ENCODE assay signal across 19 cellular contexts in the genomic region with DNA sequence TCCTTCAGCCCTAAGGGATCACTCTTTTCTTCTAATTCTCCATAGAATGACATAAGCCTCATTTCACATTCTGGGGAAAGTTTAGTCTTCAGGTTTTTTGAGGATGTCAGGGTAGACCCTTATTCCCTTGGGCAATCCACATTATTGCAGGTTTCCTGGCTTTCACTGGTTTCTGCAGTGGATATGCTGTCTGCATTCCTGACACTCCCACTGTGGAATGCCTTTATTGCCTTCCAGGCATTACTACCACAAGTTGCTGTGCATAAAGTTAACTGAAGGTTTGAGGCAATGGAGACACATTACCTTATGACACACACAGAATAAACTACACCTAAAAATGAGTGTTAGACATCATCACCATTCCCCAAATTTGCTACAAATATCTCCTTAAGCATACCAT. TPM values are rescaled to one million over a fixed set of nuclear protein-coding genes. Genes with fewer than 3 reads are reported as not detected.
A peak's percentile ranks its signal among the peaks of the same experiment; 100 is the strongest.
DNase-seq lines count a peak whose midpoint lies in the region; ATAC-seq, FAIRE-seq and TF ChIP-seq lines count a peak whose summit lies in the region.
"Had no signal": no experiment of that assay in that cellular context is flagged by ENCODE, and none has a peak within 500 bp of the region (broad histone marks: within the 10 kb centered on the region; RNA-seq: fewer than 3 reads in every experiment).

No MANE protein-coding gene starts in this region.

- H3K4ac ChIP-seq in mesenchymal stem cell (ENCODE audit: low read depth in 1 of 2, low read length in 2 of 2): no peak overlapping the region

- no peak for TF ChIP-seq RAD21 in Ishikawa (IDR thresholded peaks at IDR 0.05; ENCODE audit: low read depth)

- H3K27me3 Mint-ChIP-seq in Caco-2 (ENCODE audit: insufficient read depth, unreplicated experiment): no peaks in the 10 kb centered on the region

- H3K4me3 ChIP-seq in Caco-2 (ENCODE audit: low read depth, low read length) (no peak overlapping the region), bronchial epithelial cell (ENCODE audit: low read depth, low read length) (no peak overlapping the region), mesenchymal stem cell (ENCODE audit: insufficient read depth in 1 of 2, low read depth in 1 of 2, low read length in 2 of 2) (no peak overlapping the region)
- H3K4me3 ChIP-seq: left lung, SJCRH30 had no signal

- no peak overlapping the region for H2AFZ ChIP-seq in mesenchymal stem cell (ENCODE audit: low read depth, low read length)

- H4K8ac ChIP-seq in mesenchymal stem cell (ENCODE audit: low read length): no peak overlapping the region

- H3K4me2 ChIP-seq in mesenchymal stem cell (ENCODE audit: low read length, poor library complexity, severe bottlenecking): no peak overlapping the region

- no peak overlapping the region for H3K27ac ChIP-seq in mesenchymal stem cell (ENCODE audit: low read length, poor library complexity, severe bottlenecking)
- H3K27ac ChIP-seq: brain microvascular endothelial cell, left lung, SJCRH30 had no signal

- no peaks in the 10 kb centered on the region for H3K9me3 ChIP-seq in Caco-2
- H3K9me3 ChIP-seq in mesenchymal stem cell (ENCODE audit: control insufficient read depth, low read length): no peaks in the 10 kb centered on the region
- H3K9me3 ChIP-seq: left lung, SJCRH30 had no signal

- H3K18ac ChIP-seq in mesenchymal stem cell (ENCODE audit: low read depth in 1 of 2, low read length in 2 of 2): no peak overlapping the region

- no peak for ATAC-seq in GM21447 (IDR thresholded peaks at IDR 0.05; ENCODE audit: unreplicated experiment)
- ATAC-seq in HG03108 (IDR thresholded peaks at IDR 0.05; ENCODE audit: unreplicated experiment): no peak
- ATAC-seq: left lung, sciatic nerve had no signal

- H3K4me3 Mint-ChIP-seq in Caco-2 (ENCODE audit: unreplicated experiment): no peak overlapping the region
- H3K4me3 Mint-ChIP-seq: activated B cell treated with CpG ODN at 0.5 μM for 24 hours had no signal

- peaks cover 7% of the 10 kb centered on the region for H3K4me1 Mint-ChIP-seq in Caco-2 (ENCODE audit: low read depth, unreplicated experiment)
- H3K4me1 Mint-ChIP-seq: activated B cell treated with CpG ODN at 0.5 μM for 24 hours had no signal

- intact Hi-C loops in Caco-2 (cut with micrococcal nuclease; ENCODE audit: unreplicated experiment): no loop called here

- no peaks in the 10 kb centered on the region for H3K36me3 Mint-ChIP-seq in Caco-2 (ENCODE audit: insufficient read depth, unreplicated experiment)

- no peak overlapping the region for H2BK5ac ChIP-seq in mesenchymal stem cell (ENCODE audit: low read depth, low read length, poor library complexity, severe bottlenecking)

- no peak overlapping the region for H3K23ac ChIP-seq in mesenchymal stem cell (ENCODE audit: low read length in 2 of 2)

- H4K91ac ChIP-seq in mesenchymal stem cell (ENCODE audit: low read length): no peak overlapping the region

- no TSS peak for BruUV-seq in Caco-2 (replicated peaks; lab: Mats Ljungman, UMichigan)

- TF ChIP-seq CTCF in Caco-2 (IDR thresholded peaks at IDR 0.05; ENCODE audit: insufficient read depth in 1 of 2, low read depth in 1 of 2, low read length in 1 of 2, severe bottlenecking in 1 of 2, unreplicated experiment in 1 of 2) (no peak), bronchial epithelial cell (IDR thresholded peaks at IDR 0.05; ENCODE audit: insufficient read depth, low read length, severe bottlenecking) (no peak)

- TF ChIP-seq EP300 in Ishikawa (IDR thresholded peaks at IDR 0.05; ENCODE audit: borderline replicate concordance): no peak

- CTCF ChIA-PET in Caco-2 (lab: Charles Lee): no interaction called here

- H3K14ac ChIP-seq in mesenchymal stem cell (ENCODE audit: low read length in 2 of 2): no peak overlapping the region

- H2BK12ac ChIP-seq in mesenchymal stem cell (ENCODE audit: low read length in 2 of 2): no peak overlapping the region

- H3K9me3 Mint-ChIP-seq in Caco-2 (ENCODE audit: unreplicated experiment): peaks cover 15% of the 10 kb centered on the region
- H3K9me3 Mint-ChIP-seq: activated B cell treated with CpG ODN at 0.5 μM for 24 hours had no signal

- H2AK5ac ChIP-seq in mesenchymal stem cell (ENCODE audit: low read length, severe bottlenecking): no peak overlapping the region

- no peak overlapping the region for H2BK120ac ChIP-seq in mesenchymal stem cell (ENCODE audit: low read depth, low read length)

- POLR2A ChIA-PET in Caco-2 (lab: Charles Lee): no interaction called here

- no peak overlapping the region for H3K9ac ChIP-seq in mesenchymal stem cell (ENCODE audit: low read length)

- H3K4me1 ChIP-seq in Caco-2: peaks cover 14% of the 10 kb centered on the region; the same call in 1 of the 2 replicates
- no peaks in the 10 kb centered on the region for H3K4me1 ChIP-seq in mesenchymal stem cell (ENCODE audit: control insufficient read depth, insufficient read depth, low read depth, low read length)
- H3K4me1 ChIP-seq: left lung, SJCRH30 had no signal

- H3K27me3 ChIP-seq in Caco-2 (replicated peaks; ENCODE audit: control insufficient read depth, insufficient read depth, low read length) (no peaks in the 10 kb centered on the region), bronchial epithelial cell (ENCODE audit: control insufficient read depth, insufficient read depth, low read length) (no peaks in the 10 kb centered on the region), mesenchymal stem cell (ENCODE audit: control insufficient read depth in 1 of 2, insufficient read depth in 1 of 2, low read length in 2 of 2) (no peaks in the 10 kb centered on the region)
- H3K27me3 ChIP-seq: brain microvascular endothelial cell, left lung, SJCRH30 had no signal

- H2BK15ac ChIP-seq in mesenchymal stem cell (ENCODE audit: low read depth, poor library complexity, severe bottlenecking): no peak overlapping the region

- no peak overlapping the region for H3K27ac Mint-ChIP-seq in Caco-2 (ENCODE audit: unreplicated experiment)
- H3K27ac Mint-ChIP-seq: activated B cell treated with CpG ODN at 0.5 μM for 24 hours had no signal

- DNase-seq in Caco-2 (peak; percentile 48 to 55), bronchial epithelial cell (ENCODE audit: low read depth) (peak; percentile 45), mesenchymal stem cell (peak; percentile 14), T-helper 2 cell (no peak), UCSD-AML1 (lab: John Stamatoyannopoulos, UW; ENCODE audit: unreplicated experiment) (no peak)
- DNase-seq: activated B cell treated with CpG ODN at 0.5 μM for 24 hours; activated T-cell treated with anti-CD3 and anti-CD28 coated beads, Interleukin-2, amount 50 U/mL, for 48 hours; brain microvascular endothelial cell; left lung; NCI-H1048; NCI-H2171; SJCRH30; substantia nigra had no signal

- H3K36me3 ChIP-seq in Caco-2 (ENCODE audit: control insufficient read depth, insufficient read depth, low read length) (no peaks in the 10 kb centered on the region), bronchial epithelial cell (ENCODE audit: control insufficient read depth, insufficient read depth, low read length) (no peaks in the 10 kb centered on the region), mesenchymal stem cell (ENCODE audit: control insufficient read depth in 1 of 2, insufficient read depth in 2 of 2, low read depth in 1 of 2, low read length in 2 of 2) (no peaks in the 10 kb centered on the region)
- H3K36me3 ChIP-seq: brain microvascular endothelial cell, left lung, SJCRH30 had no signal

- no peak for FAIRE-seq in bronchial epithelial cell (lab: Jason Lieb, UNC)

- H3K79me1 ChIP-seq in mesenchymal stem cell (replicated peaks; ENCODE audit: low read length, poor library complexity, severe bottlenecking): no peaks in the 10 kb centered on the region

TF ChIP-seq in Ishikawa, 13 proteins besides CTCF, POLR2A, EP300 and RAD21:
- peak; percentile 31; the same call in 1 of the 2 replicates for TF ChIP-seq TEAD4 (IDR thresholded peaks at IDR 0.05)
- TF ChIP-seq EGR1 (IDR thresholded peaks at IDR 0.05): no peak

RNA-seq across cellular contexts. Expression of a gene that starts 12.7 kb away (rescaled TPM):
- total RNA-seq in Caco-2 (2022) (not detected in 2 replicates), bronchial epithelial cell (not detected in 2 replicates)
- not detected for polyA plus RNA-seq in mesenchymal stem cell (2013, experiment 1 of 2)
- not detected for polyA plus RNA-seq in mesenchymal stem cell (2013, experiment 2 of 2)
- total RNA-seq: activated B cell treated with CpG ODN at 0.5 μM for 24 hours, HT1080, SJCRH30 had no signal
- polyA plus RNA-seq: neural cell had no signal

Comparison
In these comparisons a context has a peak if more than half of its experiments do, and no peak if none do; other contexts are left out.
1. DNase-seq: peak in Caco-2 (2 of 2), bronchial epithelial cell (single experiment) and mesenchymal stem cell (single experiment); none in T-helper 2 cell (0 of 5) and UCSD-AML1 (single experiment).